In genomic region chr22:22569218-22569617, GRCh38 we compare ENCODE assay signal across 1 cellular context.
TF ChIP-seq lines count a peak whose summit lies in the region.

No MANE protein-coding gene starts in this region.

TF ChIP-seq in K562, 482 proteins besides CTCF, POLR2A, EP300 and RAD21 (continued from another document):
- TF ChIP-seq AFF4 (CRISPR knock-in tag; IDR thresholded peaks at IDR 0.05) (no peak), ARID2 (IDR thresholded peaks at IDR 0.05) (no peak), ZNF644 (tag; IDR thresholded peaks at IDR 0.05; ENCODE audit: low read depth) (no peak), ZNF707 (CRISPR knock-in tag; conservative IDR thresholded peaks at IDR 0.05) (no peak), NR1H2 (CRISPR knock-in tag; IDR thresholded peaks at IDR 0.05) (0 out of 2 replicates have a peak, but pooled peaks have one; percentile 79), SP2 (IDR thresholded peaks at IDR 0.05; ENCODE audit: extremely low read depth, low read depth, low read length, poor library complexity, severe bottlenecking) (no peak)
- TF ChIP-seq, protein P1, sequence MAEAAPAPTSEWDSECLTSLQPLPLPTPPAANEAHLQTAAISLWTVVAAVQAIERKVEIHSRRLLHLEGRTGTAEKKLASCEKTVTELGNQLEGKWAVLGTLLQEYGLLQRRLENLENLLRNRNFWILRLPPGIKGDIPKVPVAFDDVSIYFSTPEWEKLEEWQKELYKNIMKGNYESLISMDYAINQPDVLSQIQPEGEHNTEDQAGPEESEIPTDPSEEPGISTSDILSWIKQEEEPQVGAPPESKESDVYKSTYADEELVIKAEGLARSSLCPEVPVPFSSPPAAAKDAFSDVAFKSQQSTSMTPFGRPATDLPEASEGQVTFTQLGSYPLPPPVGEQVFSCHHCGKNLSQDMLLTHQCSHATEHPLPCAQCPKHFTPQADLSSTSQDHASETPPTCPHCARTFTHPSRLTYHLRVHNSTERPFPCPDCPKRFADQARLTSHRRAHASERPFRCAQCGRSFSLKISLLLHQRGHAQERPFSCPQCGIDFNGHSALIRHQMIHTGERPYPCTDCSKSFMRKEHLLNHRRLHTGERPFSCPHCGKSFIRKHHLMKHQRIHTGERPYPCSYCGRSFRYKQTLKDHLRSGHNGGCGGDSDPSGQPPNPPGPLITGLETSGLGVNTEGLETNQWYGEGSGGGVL (CRISPR knock-in tag; IDR thresholded peaks at IDR 0.05) = no peak
